8 cellular contexts compared by ENCODE assay signal in the genomic region with DNA sequence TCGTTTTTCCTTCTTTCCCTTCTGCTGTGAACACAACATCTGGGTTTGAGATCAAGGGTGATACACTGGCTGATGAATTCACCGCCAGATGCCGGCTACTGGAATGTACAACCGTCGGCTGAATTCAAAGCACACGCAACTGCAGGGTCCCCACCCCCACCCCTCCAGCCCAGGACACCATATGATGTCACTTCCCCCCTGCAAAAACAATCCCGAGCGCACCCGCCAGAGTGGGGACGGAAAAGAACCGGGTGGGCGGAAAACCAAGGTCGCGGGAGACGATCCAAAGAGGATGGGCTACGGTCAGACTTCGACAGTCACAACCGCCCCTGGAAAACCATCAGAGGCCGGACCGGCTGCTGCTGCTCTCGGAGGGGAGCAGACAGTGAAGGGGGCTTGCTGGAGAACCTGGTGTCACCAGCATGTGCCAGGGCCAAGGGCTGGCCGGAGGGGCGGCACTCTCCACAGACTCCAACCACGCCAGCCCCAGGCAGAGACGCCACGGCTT. TPM values are rescaled to one million over a fixed set of nuclear protein-coding genes. Genes with fewer than 3 reads are reported as not detected.
DNase-seq lines count a peak whose midpoint lies in the region; ATAC-seq lines count a peak whose summit lies in the region.

No MANE protein-coding gene starts in this region.

- H2BK12ac ChIP-seq in trophoblast cell (ENCODE audit: low read length), result peak overlapping the region; percentile 2

- H2AK5ac ChIP-seq in trophoblast cell (ENCODE audit: low read length), result peak overlapping the region; percentile 2

- no peaks in the 10 kb centered on the region for H3K36me3 Mint-ChIP-seq in activated CD4-positive, alpha-beta T cell treated with anti-CD3 and anti-CD28 coated beads, Interleukin-2, amount 10 ng/mL, durations not matched to agents 7 days and 5 days (ENCODE audit: low read depth)

- no peak overlapping the region for H3K4me3 ChIP-seq in trophoblast cell (ENCODE audit: low read depth, low read length)

- peak overlapping the region; percentile 56 for H3K4ac ChIP-seq in trophoblast cell (ENCODE audit: low read depth, low read length)

- H3K27ac ChIP-seq in trophoblast cell (ENCODE audit: low read depth, low read length), result no peak overlapping the region

- H3K4me2 ChIP-seq in trophoblast cell (ENCODE audit: low read length), result no peak overlapping the region

- CTCF ChIA-PET in activated CD4-positive, alpha-beta T cell treated with anti-CD3 and anti-CD28 coated beads, Interleukin-2, amount 10 ng/mL, durations not matched to agents 7 days and 5 days (lab: Charles Lee), result interaction anchor here (1.3 kb wide), 1 partner anchor 18 kb away, joined by 3 read pairs; no protein-coding TSS in a partner anchor

- WGBS in trophoblast cell (ENCODE audit: extremely low coverage, insufficient coverage, insufficient read length), result no CpG with 5 or more reads among the region's 26 CpGs

- peaks cover 5% of the 10 kb centered on the region for H3K27me3 Mint-ChIP-seq in activated CD4-positive, alpha-beta T cell treated with anti-CD3 and anti-CD28 coated beads, Interleukin-2, amount 10 ng/mL, durations not matched to agents 7 days and 5 days

- no peak overlapping the region for H4K91ac ChIP-seq in trophoblast cell (ENCODE audit: low read depth, low read length)

- no peak overlapping the region for H4K12ac ChIP-seq in trophoblast cell (ENCODE audit: low read depth, low read length)

- no peak overlapping the region for H3K23ac ChIP-seq in trophoblast cell (ENCODE audit: low read length)

- H3K4me1 ChIP-seq in trophoblast cell (ENCODE audit: control insufficient read depth in 1 of 2, insufficient read depth in 2 of 2, low read length in 2 of 2), result peaks cover 31 to 34% of the 10 kb centered on the region in 2 experiments

- peaks cover 2 to 3% of the 10 kb centered on the region in 2 experiments for H3K36me3 ChIP-seq in trophoblast cell (ENCODE audit: control insufficient read depth in 1 of 2, insufficient read depth in 2 of 2, low read length in 2 of 2)

- ATAC-seq in GM19023 (IDR thresholded peaks at IDR 0.05; ENCODE audit: unreplicated experiment) (no peak), HG02588 (IDR thresholded peaks at IDR 0.05; ENCODE audit: unreplicated experiment) (no peak), GM21825 (IDR thresholded peaks at IDR 0.05; ENCODE audit: unreplicated experiment) (no peak)

- H3K14ac ChIP-seq in trophoblast cell (ENCODE audit: low read length), result no peak overlapping the region

- POLR2A ChIA-PET in activated CD4-positive, alpha-beta T cell treated with anti-CD3 and anti-CD28 coated beads, Interleukin-2, amount 10 ng/mL, durations not matched to agents 7 days and 5 days (lab: Charles Lee), result no interaction called here

- peaks cover 7% of the 10 kb centered on the region for H3K79me2 ChIP-seq in trophoblast cell (ENCODE audit: control insufficient read depth, insufficient read depth, low read length, poor library complexity)

- no peak overlapping the region for H2BK120ac ChIP-seq in trophoblast cell (ENCODE audit: insufficient read depth, low read length, poor library complexity)

- DNase-seq in ELF-1 (ENCODE audit: low read depth, low spot score) (peak; percentile 65), fibroblast of gingiva (ENCODE audit: low read depth) (peak; percentile 93), trophoblast cell (peak in 1 of 2 donors; percentile 56), RPMI8226 (no peak)
- DNase-seq in activated CD4-positive, alpha-beta T cell treated with anti-CD3 and anti-CD28 coated beads, Interleukin-2, amount 10 ng/mL, durations not matched to agents 7 days and 5 days, result peak; percentile 28

- peak overlapping the region; percentile 34 for H3K4me3 Mint-ChIP-seq in activated CD4-positive, alpha-beta T cell treated with anti-CD3 and anti-CD28 coated beads, Interleukin-2, amount 10 ng/mL, durations not matched to agents 7 days and 5 days

- H3K18ac ChIP-seq in trophoblast cell (ENCODE audit: low read length), result peak overlapping the region; percentile 36

- no peak overlapping the region for H3K9ac ChIP-seq in trophoblast cell (ENCODE audit: low read length)

- H2BK5ac ChIP-seq in trophoblast cell (ENCODE audit: low read depth, low read length, poor library complexity), result no peak overlapping the region

- H3K27ac Mint-ChIP-seq in activated CD4-positive, alpha-beta T cell treated with anti-CD3 and anti-CD28 coated beads, Interleukin-2, amount 10 ng/mL, durations not matched to agents 7 days and 5 days, result peak overlapping the region; percentile 83

- H3K4me1 Mint-ChIP-seq in activated CD4-positive, alpha-beta T cell treated with anti-CD3 and anti-CD28 coated beads, Interleukin-2, amount 10 ng/mL, durations not matched to agents 7 days and 5 days, result peaks cover 43% of the 10 kb centered on the region

- no peaks in the 10 kb centered on the region for H3K27me3 ChIP-seq in trophoblast cell (ENCODE audit: insufficient read depth, low read length)

- no peak overlapping the region for H4K8ac ChIP-seq in trophoblast cell (ENCODE audit: low read depth, low read length)

- peaks cover 6% of the 10 kb centered on the region for H3K9me3 ChIP-seq in trophoblast cell (ENCODE audit: insufficient read depth, low read depth, low read length)

- no peak overlapping the region for H2AFZ ChIP-seq in trophoblast cell (ENCODE audit: insufficient read depth, low read length, poor library complexity)

- H3K9me3 Mint-ChIP-seq in activated CD4-positive, alpha-beta T cell treated with anti-CD3 and anti-CD28 coated beads, Interleukin-2, amount 10 ng/mL, durations not matched to agents 7 days and 5 days, result no peaks in the 10 kb centered on the region

- H3K79me1 ChIP-seq in trophoblast cell (ENCODE audit: low read length), result peaks cover 28% of the 10 kb centered on the region

RNA-seq across cellular contexts. Expression of a gene that starts 23.3 kb away (rescaled TPM):
- total RNA-seq in activated CD4-positive, alpha-beta T cell treated with anti-CD3 and anti-CD28 coated beads, Interleukin-2, amount 10 ng/mL, durations not matched to agents 7 days and 5 days, result under 1 TPM in 1 of 2 experiments, not detected in 1; 0.10 TPM
- polyA plus RNA-seq in trophoblast cell (2013), result 0.18 and 0.19 TPM in 2 replicates

RNA-seq across cellular contexts. Expression of a gene that starts 39.1 kb away (rescaled TPM):
- 10 to 100 TPM; 79.0 to 92.9 TPM for total RNA-seq in activated CD4-positive, alpha-beta T cell treated with anti-CD3 and anti-CD28 coated beads, Interleukin-2, amount 10 ng/mL, durations not matched to agents 7 days and 5 days
- polyA plus RNA-seq in trophoblast cell (2013), result 21.5 and 22.0 TPM in 2 replicates

RNA-seq across cellular contexts. Expression of a gene that starts 45.5 kb away (rescaled TPM):
- total RNA-seq in activated CD4-positive, alpha-beta T cell treated with anti-CD3 and anti-CD28 coated beads, Interleukin-2, amount 10 ng/mL, durations not matched to agents 7 days and 5 days, result 1 to 10 TPM; 2.4 to 2.6 TPM
- polyA plus RNA-seq in trophoblast cell (2013), result 53.1 and 56.6 TPM in 2 replicates
